ENCODE assay signal across 8 cellular contexts in the genomic region with DNA sequence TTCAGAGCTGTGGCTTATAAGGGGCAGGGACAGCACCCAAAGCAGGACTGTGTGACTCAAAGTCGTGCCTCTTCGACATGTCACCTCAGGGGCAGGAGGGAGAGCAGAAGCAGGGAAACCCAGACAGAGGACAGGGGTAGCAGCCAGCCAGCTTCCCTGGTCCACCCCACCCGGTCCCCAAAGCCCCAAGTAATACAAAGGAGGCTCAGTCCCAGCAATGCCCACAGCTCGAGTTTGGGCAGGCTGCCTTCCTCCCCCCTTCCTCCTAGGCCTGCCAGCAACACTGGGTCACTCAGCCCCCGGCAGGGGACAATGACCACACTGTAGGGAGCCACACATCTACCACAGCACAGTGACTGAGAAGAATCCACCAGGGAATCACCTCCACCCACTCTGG. TPM values are rescaled to one million over a fixed set of nuclear protein-coding genes. Genes with fewer than 3 reads are reported as not detected.
DNase-seq lines count a peak whose midpoint lies in the region; ATAC-seq and TF ChIP-seq lines count a peak whose summit lies in the region.

No MANE protein-coding gene starts in this region.

- peak overlapping the region; percentile 98 for H3K4me2 ChIP-seq in PC-3 (ENCODE audit: low read length)

- H3K9me3 ChIP-seq in Caco-2: no peaks in the 10 kb centered on the region
- no peaks in the 10 kb centered on the region for H3K9me3 ChIP-seq in PC-3 (ENCODE audit: low read length)

- H3K36me3 Mint-ChIP-seq in Caco-2 (ENCODE audit: insufficient read depth, unreplicated experiment) (peaks cover 63% of the 10 kb centered on the region), endothelial cell (ENCODE audit: low read depth, unreplicated experiment) (peaks cover 44% of the 10 kb centered on the region), osteocyte (ENCODE audit: unreplicated experiment) (peaks cover 17% of the 10 kb centered on the region)

- TF ChIP-seq CTCF in Caco-2 (IDR thresholded peaks at IDR 0.05; ENCODE audit: insufficient read depth in 1 of 2, low read depth in 1 of 2, low read length in 1 of 2, severe bottlenecking in 1 of 2, unreplicated experiment in 1 of 2) (no peak), PC-3 (conservative IDR thresholded peaks at IDR 0.05; ENCODE audit: low read depth, low read length) (no peak), endothelial cell (IDR thresholded peaks at IDR 0.05; ENCODE audit: unreplicated experiment) (no peak), osteocyte (IDR thresholded peaks at IDR 0.05) (no peak)

- POLR2A ChIA-PET in Caco-2 (lab: Charles Lee): interaction anchor here (0.6 to 1.4 kb wide), 2 partner anchors 30 to 310 kb away, joined by 3 to 6 read pairs; a partner anchor contains a TSS
- POLR2A ChIA-PET in PC-3 (lab: Charles Lee; ENCODE audit: unreplicated experiment): interaction anchor here (0.6 to 1.4 kb wide), 2 partner anchors 31 to 141 kb away, joined by 4 read pairs; a partner anchor contains a TSS

- intact Hi-C loops in Caco-2 (cut with micrococcal nuclease; ENCODE audit: unreplicated experiment) (no loop called here), PC-3 (cut with micrococcal nuclease) (no loop called here)

- H3K27ac ChIP-seq in PC-3 (ENCODE audit: low read length): peak overlapping the region; percentile 97

- CTCF ChIA-PET in Caco-2 (lab: Charles Lee) (interaction anchor here (0.7 to 1.2 kb wide), 5 partner anchors 11 to 310 kb away, joined by 3 to 7 read pairs (median 4); a partner anchor contains a TSS), PC-3 (lab: Charles Lee) (interaction anchor here (0.5 to 1.3 kb wide), 4 partner anchors 22 to 203 kb away, joined by 3 to 5 read pairs (median 4); no protein-coding TSS in a partner anchor)

- no peak for ATAC-seq in PC-3
- ATAC-seq in HG03469 (IDR thresholded peaks at IDR 0.05; ENCODE audit: unreplicated experiment): no peak
- ATAC-seq in HG03108 (IDR thresholded peaks at IDR 0.05; ENCODE audit: unreplicated experiment): no peak

- peaks cover 3% of the 10 kb centered on the region for H3F3A ChIP-seq in PC-3 (ENCODE audit: low read length, unreplicated experiment)

- H3K27ac Mint-ChIP-seq in Caco-2 (ENCODE audit: unreplicated experiment) (peak overlapping the region; percentile 69), endothelial cell (ENCODE audit: unreplicated experiment) (no peak overlapping the region), osteocyte (ENCODE audit: unreplicated experiment) (peak overlapping the region; percentile 95)

- peak overlapping the region; percentile 97 for H3K9ac ChIP-seq in PC-3 (ENCODE audit: low read length)

- peak overlapping the region; percentile 36 for H3K4me3 ChIP-seq in Caco-2 (ENCODE audit: low read depth, low read length)
- H3K4me3 ChIP-seq in PC-3 (ENCODE audit: low read length): peak overlapping the region; percentile 97

- BruUV-seq in Caco-2 (replicated peaks; lab: Mats Ljungman, UMichigan) (no TSS peak), PC-3 (replicated peaks; lab: Mats Ljungman, UMichigan) (no TSS peak)

- H4K20me1 ChIP-seq in PC-3 (ENCODE audit: low read length): no peaks in the 10 kb centered on the region

- H3K27me3 Mint-ChIP-seq in Caco-2 (ENCODE audit: insufficient read depth, unreplicated experiment) (no peaks in the 10 kb centered on the region), endothelial cell (ENCODE audit: unreplicated experiment) (peaks cover 29% of the 10 kb centered on the region), osteocyte (ENCODE audit: unreplicated experiment) (no peaks in the 10 kb centered on the region)

- no peaks in the 10 kb centered on the region for H3K36me3 ChIP-seq in Caco-2 (ENCODE audit: control insufficient read depth, insufficient read depth, low read length)
- peaks cover 15% of the 10 kb centered on the region; the same call in 1 of the 2 replicates for H3K36me3 ChIP-seq in PC-3 (ENCODE audit: low read depth, low read length)

- H3K9me2 ChIP-seq in PC-3 (replicated peaks; ENCODE audit: low read length): no peaks in the 10 kb centered on the region

- H3K4me1 Mint-ChIP-seq in Caco-2 (ENCODE audit: low read depth, unreplicated experiment) (peaks cover 27% of the 10 kb centered on the region), endothelial cell (ENCODE audit: unreplicated experiment) (peaks cover 66% of the 10 kb centered on the region), osteocyte (ENCODE audit: unreplicated experiment) (peaks cover 72% of the 10 kb centered on the region)

- H3K27me3 ChIP-seq in Caco-2 (replicated peaks; ENCODE audit: control insufficient read depth, insufficient read depth, low read length): no peaks in the 10 kb centered on the region
- no peaks in the 10 kb centered on the region for H3K27me3 ChIP-seq in PC-3 (ENCODE audit: low read length)

- peaks cover 54% of the 10 kb centered on the region for H3K4me1 ChIP-seq in Caco-2
- H3K4me1 ChIP-seq in PC-3 (ENCODE audit: insufficient read depth, low read length): peaks cover 66% of the 10 kb centered on the region

- H3K4me3 Mint-ChIP-seq in Caco-2 (ENCODE audit: unreplicated experiment) (peak overlapping the region; percentile 88), endothelial cell (ENCODE audit: unreplicated experiment) (peak overlapping the region; percentile 100), osteocyte (ENCODE audit: unreplicated experiment) (peak overlapping the region; percentile 77)

- no peak overlapping the region for H2AFZ ChIP-seq in PC-3 (ENCODE audit: low read length)

- DNase-seq in Caco-2 (no peak), PC-3 (no peak), endothelial cell (ENCODE audit: low spot score) (no peak), osteocyte (ENCODE audit: extremely low spot score, unreplicated experiment) (no peak), mesenteric fat pad (ENCODE audit: low spot score) (no peak), ecto neural progenitor cell (ENCODE audit: low spot score) (no peak)

- H3K79me2 ChIP-seq in PC-3 (ENCODE audit: low read length): peaks cover 49% of the 10 kb centered on the region

- no peaks in the 10 kb centered on the region for H3K9me3 Mint-ChIP-seq in Caco-2 (ENCODE audit: unreplicated experiment)
- no peaks in the 10 kb centered on the region for H3K9me3 Mint-ChIP-seq in endothelial cell (ENCODE audit: unreplicated experiment)
- no peaks in the 10 kb centered on the region for H3K9me3 Mint-ChIP-seq in osteocyte (ENCODE audit: unreplicated experiment)

RNA-seq across cellular contexts. Expression of a gene that starts 2.4 kb away (rescaled TPM):
- total RNA-seq in Caco-2 (2022): 128 and 134 TPM in 2 replicates
- total RNA-seq in PC-3 (2014; rRNA removed): 399 and 405 TPM in 2 replicates
- total RNA-seq in endothelial cell (ENCODE audit: unreplicated experiment): 300 TPM
- total RNA-seq in osteocyte: 285 and 296 TPM in 2 replicates
- total RNA-seq in mesenteric fat pad: 253 TPM

RNA-seq across cellular contexts. Expression of a gene that starts 10.6 kb away (rescaled TPM):
- 1.1 and 1.5 TPM in 2 replicates for total RNA-seq in Caco-2 (2022)
- total RNA-seq in PC-3 (2014; rRNA removed): 0.80 and 1.4 TPM in 2 replicates
- total RNA-seq in endothelial cell (ENCODE audit: unreplicated experiment): 1.6 TPM
- total RNA-seq in osteocyte: 0.67 and 1.1 TPM in 2 replicates
- 0.61 TPM for total RNA-seq in mesenteric fat pad

RNA-seq across cellular contexts. Expression of a gene that starts 30.1 kb away (rescaled TPM):
- total RNA-seq in Caco-2 (2022): 89.8 and 102 TPM in 2 replicates
- 68.5 and 71.6 TPM in 2 replicates for total RNA-seq in PC-3 (2014; rRNA removed)
- total RNA-seq in endothelial cell (ENCODE audit: unreplicated experiment): 43.5 TPM
- total RNA-seq in osteocyte: 85.1 and 87.4 TPM in 2 replicates
- 38.0 TPM for total RNA-seq in mesenteric fat pad
